Comparison of ENCODE assay signal across 2 cellular contexts in genomic region chr1:45507195-45507594, GRCh38.
TF ChIP-seq lines count a peak whose summit lies in the region.

No MANE protein-coding gene starts in this region.

TF ChIP-seq in A549, 52 proteins besides CTCF, POLR2A, EP300 and RAD21:
- TF ChIP-seq POLR2AphosphoS2 (conservative IDR thresholded peaks at IDR 0.05; ENCODE audit: low read length) (peak; percentile 86; the same call in 1 of the 2 replicates), CHD4 (IDR thresholded peaks at IDR 0.05; ENCODE audit: borderline replicate concordance) (no peak)

TF ChIP-seq in GM23338, 12 proteins besides CTCF, POLR2A, EP300 and RAD21:
- TF ChIP-seq ETS1 (IDR thresholded peaks at IDR 0.05) (no peak), JUNB (IDR thresholded peaks at IDR 0.05; ENCODE audit: unreplicated experiment) (no peak), POLR2AphosphoS5 (IDR thresholded peaks at IDR 0.05; ENCODE audit: low read depth) (no peak), REST (IDR thresholded peaks at IDR 0.05; ENCODE audit: unreplicated experiment) (no peak), NANOG (IDR thresholded peaks at IDR 0.05; ENCODE audit: borderline replicate concordance) (no peak), EZH2phosphoT487 (IDR thresholded peaks at IDR 0.05; ENCODE audit: unreplicated experiment) (no peak), EZH2 (IDR thresholded peaks at IDR 0.05; ENCODE audit: low read depth, unreplicated experiment) (no peak), ZNF331 (CRISPR knock-in tag; IDR thresholded peaks at IDR 0.05; ENCODE audit: low read depth) (no peak), ZNF462 (CRISPR knock-in tag; IDR thresholded peaks at IDR 0.05) (no peak), CREB1 (CRISPR knock-in tag; IDR thresholded peaks at IDR 0.05; ENCODE audit: low read depth) (no peak)
